In genomic region chr2:183267148-183267827, GRCh38 we compare ENCODE assay signal across 16 cellular contexts.
DNase-seq lines count a peak whose midpoint lies in the region; ATAC-seq and TF ChIP-seq lines count a peak whose summit lies in the region.
"Had no signal": no experiment of that assay in that cellular context is flagged by ENCODE, and none has a peak within 500 bp of the region (broad histone marks: within the 10 kb centered on the region; RNA-seq: fewer than 3 reads in every experiment).

No MANE protein-coding gene starts in this region.

- intact Hi-C loops in naive thymus-derived CD4-positive, alpha-beta T cell (cut with micrococcal nuclease), result no loop called here

- H3K27ac Mint-ChIP-seq in naive thymus-derived CD4-positive, alpha-beta T cell, result no peak overlapping the region
- H3K27ac Mint-ChIP-seq: activated CD8-positive, alpha-beta T cell treated with anti-CD3 and anti-CD28 coated beads for 36 hours; natural killer cell had no signal

- no peaks in the 10 kb centered on the region for H3K27me3 ChIP-seq in naive thymus-derived CD4-positive, alpha-beta T cell (ENCODE audit: control insufficient read depth in 2 of 2, insufficient read depth in 2 of 2, low read length in 2 of 2)
- H3K27me3 ChIP-seq in brain microvascular endothelial cell (replicated peaks), result no peaks in the 10 kb centered on the region
- H3K27me3 ChIP-seq: BLaER1, foreskin keratinocyte had no signal

- peaks cover 0 to 5% (median 0%) of the 10 kb centered on the region in 5 donors for H3K27me3 Mint-ChIP-seq in naive thymus-derived CD4-positive, alpha-beta T cell
- H3K27me3 Mint-ChIP-seq: activated CD8-positive, alpha-beta T cell treated with anti-CD3 and anti-CD28 coated beads for 36 hours had no signal

- H3K4me1 Mint-ChIP-seq in naive thymus-derived CD4-positive, alpha-beta T cell, result no peaks in the 10 kb centered on the region
- H3K4me1 Mint-ChIP-seq: natural killer cell had no signal

- no peak overlapping the region for H3K4me3 Mint-ChIP-seq in naive thymus-derived CD4-positive, alpha-beta T cell
- H3K4me3 Mint-ChIP-seq: activated CD8-positive, alpha-beta T cell treated with anti-CD3 and anti-CD28 coated beads for 36 hours; natural killer cell had no signal

- ATAC-seq in GM19351 (IDR thresholded peaks at IDR 0.05; ENCODE audit: unreplicated experiment) (peak; percentile 78), HG02610 (IDR thresholded peaks at IDR 0.05; ENCODE audit: unreplicated experiment) (peak; percentile 99), HG03354 (IDR thresholded peaks at IDR 0.05; ENCODE audit: poor library complexity, severe bottlenecking, unreplicated experiment) (peak; percentile 78)
- no peak for ATAC-seq in naive thymus-derived CD4-positive, alpha-beta T cell
- ATAC-seq: activated CD8-positive, alpha-beta T cell treated with anti-CD3 and anti-CD28 coated beads for 36 hours; foreskin keratinocyte; natural killer cell had no signal

- no peaks in the 10 kb centered on the region for H3K36me3 Mint-ChIP-seq in naive thymus-derived CD4-positive, alpha-beta T cell
- H3K36me3 Mint-ChIP-seq: natural killer cell had no signal

- no peak for TF ChIP-seq CTCF in brain microvascular endothelial cell (IDR thresholded peaks at IDR 0.05; ENCODE audit: low read depth, low read length, missing control alignments)

- in situ Hi-C loops in brain microvascular endothelial cell (cut with HindIII; ENCODE audit: low pct_ligation_motif_present, low sequenced_read_pairs), result no loop called here

- CTCF ChIA-PET in naive thymus-derived CD4-positive, alpha-beta T cell (lab: Charles Lee), result no interaction called here

- POLR2A ChIA-PET in naive thymus-derived CD4-positive, alpha-beta T cell (lab: Charles Lee), result no interaction called here

- no peak overlapping the region for H3K4me3 ChIP-seq in naive thymus-derived CD4-positive, alpha-beta T cell (ENCODE audit: low read length)
- no peak overlapping the region for H3K4me3 ChIP-seq in brain microvascular endothelial cell (ENCODE audit: low read depth, low read length)
- H3K4me3 ChIP-seq: BLaER1 had no signal

- no peak overlapping the region for H3K27ac ChIP-seq in naive thymus-derived CD4-positive, alpha-beta T cell (ENCODE audit: low read depth, low read length)
- H3K27ac ChIP-seq in brain microvascular endothelial cell, result no peak overlapping the region
- H3K27ac ChIP-seq: BLaER1, foreskin keratinocyte, HL-60 had no signal

- no peak for DNase-seq in SHP77 treated with DMSO at 0.1 percent for 48 hours (lab: John Stamatoyannopoulos, UW)
- DNase-seq in NCI-H774 (lab: John Stamatoyannopoulos, UW), result no peak
- no peak for DNase-seq in naive thymus-derived CD4-positive, alpha-beta T cell
- DNase-seq in brain microvascular endothelial cell, result no peak
- DNase-seq: activated CD8-positive, alpha-beta T cell treated with anti-CD3 and anti-CD28 coated beads for 36 hours; DMS153; foreskin keratinocyte; KG1; natural killer cell; NCI-H1436 treated with DMSO at 0.1 percent for 48 hours; NCI-H446 had no signal

- no peaks in the 10 kb centered on the region for H3K4me1 ChIP-seq in naive thymus-derived CD4-positive, alpha-beta T cell (ENCODE audit: control insufficient read depth in 2 of 2, insufficient read depth in 2 of 2, low read length in 2 of 2)
- H3K4me1 ChIP-seq: BLaER1, foreskin keratinocyte had no signal

- no peaks in the 10 kb centered on the region for H3K36me3 ChIP-seq in naive thymus-derived CD4-positive, alpha-beta T cell (ENCODE audit: control insufficient read depth in 2 of 3, insufficient read depth in 3 of 3, low read length in 3 of 3)
- H3K36me3 ChIP-seq in brain microvascular endothelial cell (replicated peaks), result no peaks in the 10 kb centered on the region
- H3K36me3 ChIP-seq: BLaER1 had no signal

- peaks cover 0 to 3% (median 0%) of the 10 kb centered on the region in 3 experiments for H3K9me3 ChIP-seq in naive thymus-derived CD4-positive, alpha-beta T cell (ENCODE audit: control insufficient read depth in 2 of 3, low read length in 3 of 3)

- H3K9me3 Mint-ChIP-seq in naive thymus-derived CD4-positive, alpha-beta T cell, result peaks cover 0 to 33% (median 12%) of the 10 kb centered on the region in 11 donors
